1 cellular context compared by ENCODE assay signal in the genomic region with DNA sequence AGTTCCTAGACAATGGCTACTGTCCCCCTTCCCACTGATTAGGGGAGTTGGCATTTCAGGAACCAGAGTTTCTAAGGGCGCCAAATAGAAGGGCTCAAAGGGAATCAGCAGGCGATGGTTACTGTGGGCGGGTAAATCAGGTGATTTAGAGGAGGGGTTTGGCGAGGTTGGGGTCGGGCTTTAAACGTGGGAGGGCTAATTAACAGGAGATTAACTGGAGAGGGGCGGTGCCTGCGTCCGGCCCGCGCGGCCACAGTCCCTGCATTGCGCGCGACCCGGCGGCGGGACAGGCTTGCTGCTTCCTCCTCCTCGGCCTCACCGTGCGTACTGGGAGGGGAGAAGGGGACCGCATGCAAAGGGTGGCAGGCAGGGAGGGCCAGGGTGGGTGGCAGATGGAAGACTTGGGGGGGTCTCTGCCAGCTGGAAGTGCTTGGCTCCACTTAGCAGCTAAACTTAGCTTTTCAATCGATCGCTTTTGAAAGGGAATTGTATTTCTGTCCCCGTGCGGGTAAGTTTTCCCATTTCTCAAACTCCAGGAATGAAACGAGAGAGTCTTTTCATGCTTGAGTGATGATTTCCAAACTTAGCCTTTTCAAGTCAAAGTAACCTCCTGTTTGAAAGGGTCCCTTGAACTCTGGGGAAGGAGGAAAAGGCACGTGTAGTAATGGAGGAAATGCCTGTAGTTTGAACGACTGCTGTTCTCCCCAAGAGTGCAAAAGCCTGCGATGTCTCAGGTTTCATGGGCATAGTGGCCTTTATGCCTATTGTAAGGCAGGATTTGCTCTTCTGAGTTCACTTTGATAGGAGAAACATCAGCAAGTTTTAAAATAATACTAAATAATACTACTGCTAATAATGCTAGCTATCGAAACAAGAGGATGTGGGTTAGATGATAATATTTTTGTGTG.
TF ChIP-seq lines count a peak whose summit lies in the region.

A gene with protein sequence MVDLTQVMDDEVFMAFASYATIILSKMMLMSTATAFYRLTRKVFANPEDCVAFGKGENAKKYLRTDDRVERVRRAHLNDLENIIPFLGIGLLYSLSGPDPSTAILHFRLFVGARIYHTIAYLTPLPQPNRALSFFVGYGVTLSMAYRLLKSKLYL (plus strand): TSS at position 255 of the 908 bp plus-strand sequence. CDS start 6,608 bp downstream, outside the sequence.

TF ChIP-seq in HepG2, 621 proteins besides CTCF, POLR2A, EP300 and RAD21 (continued from another document and continues in another):
- TF ChIP-seq SSRP1 (CRISPR knock-in tag; IDR thresholded peaks at IDR 0.05) = 0 out of 2 replicates have a peak, but pooled peaks have one; percentile 24
- TF ChIP-seq ONECUT2 (CRISPR knock-in tag; IDR thresholded peaks at IDR 0.05) = peak; percentile 73
- TF ChIP-seq NFYC (CRISPR knock-in tag; IDR thresholded peaks at IDR 0.05) = no peak
- TF ChIP-seq SALL1 (CRISPR knock-in tag; IDR thresholded peaks at IDR 0.05) = peak; percentile 59; the same call in 1 of the 2 replicates
- TF ChIP-seq KDM2A (CRISPR knock-in tag; IDR thresholded peaks at IDR 0.05; ENCODE audit: borderline replicate concordance, low read depth) = peak; percentile 54
- TF ChIP-seq, protein P1, sequence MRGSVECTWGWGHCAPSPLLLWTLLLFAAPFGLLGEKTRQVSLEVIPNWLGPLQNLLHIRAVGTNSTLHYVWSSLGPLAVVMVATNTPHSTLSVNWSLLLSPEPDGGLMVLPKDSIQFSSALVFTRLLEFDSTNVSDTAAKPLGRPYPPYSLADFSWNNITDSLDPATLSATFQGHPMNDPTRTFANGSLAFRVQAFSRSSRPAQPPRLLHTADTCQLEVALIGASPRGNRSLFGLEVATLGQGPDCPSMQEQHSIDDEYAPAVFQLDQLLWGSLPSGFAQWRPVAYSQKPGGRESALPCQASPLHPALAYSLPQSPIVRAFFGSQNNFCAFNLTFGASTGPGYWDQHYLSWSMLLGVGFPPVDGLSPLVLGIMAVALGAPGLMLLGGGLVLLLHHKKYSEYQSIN (CRISPR knock-in tag; IDR thresholded peaks at IDR 0.05; ENCODE audit: borderline replicate concordance) = no peak
- TF ChIP-seq, protein P2, sequence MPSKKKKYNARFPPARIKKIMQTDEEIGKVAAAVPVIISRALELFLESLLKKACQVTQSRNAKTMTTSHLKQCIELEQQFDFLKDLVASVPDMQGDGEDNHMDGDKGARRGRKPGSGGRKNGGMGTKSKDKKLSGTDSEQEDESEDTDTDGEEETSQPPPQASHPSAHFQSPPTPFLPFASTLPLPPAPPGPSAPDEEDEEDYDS (CRISPR knock-in tag; IDR thresholded peaks at IDR 0.05) = peak; percentile 32; the same call in 1 of the 2 replicates
- TF ChIP-seq, protein P3, sequence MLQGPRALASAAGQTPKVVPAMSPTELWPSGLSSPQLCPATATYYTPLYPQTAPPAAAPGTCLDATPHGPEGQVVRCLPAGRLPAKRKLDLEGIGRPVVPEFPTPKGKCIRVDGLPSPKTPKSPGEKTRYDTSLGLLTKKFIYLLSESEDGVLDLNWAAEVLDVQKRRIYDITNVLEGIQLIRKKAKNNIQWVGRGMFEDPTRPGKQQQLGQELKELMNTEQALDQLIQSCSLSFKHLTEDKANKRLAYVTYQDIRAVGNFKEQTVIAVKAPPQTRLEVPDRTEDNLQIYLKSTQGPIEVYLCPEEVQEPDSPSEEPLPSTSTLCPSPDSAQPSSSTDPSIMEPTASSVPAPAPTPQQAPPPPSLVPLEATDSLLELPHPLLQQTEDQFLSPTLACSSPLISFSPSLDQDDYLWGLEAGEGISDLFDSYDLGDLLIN (CRISPR knock-in tag; IDR thresholded peaks at IDR 0.05; ENCODE audit: borderline replicate concordance) = no peak
- no peak for TF ChIP-seq ZNF549 (CRISPR knock-in tag; IDR thresholded peaks at IDR 0.05)
- no peak for TF ChIP-seq MEIS1 (CRISPR knock-in tag; IDR thresholded peaks at IDR 0.05; ENCODE audit: borderline replicate concordance)
- TF ChIP-seq PITX1 (CRISPR knock-in tag; IDR thresholded peaks at IDR 0.05) = peak; percentile 91
- no peak; the same call in 1 of the 2 replicates for TF ChIP-seq ZNF12 (CRISPR knock-in tag; IDR thresholded peaks at IDR 0.05)
- TF ChIP-seq ZNF605 (CRISPR knock-in tag; IDR thresholded peaks at IDR 0.05) = no peak
- TF ChIP-seq, protein P4, sequence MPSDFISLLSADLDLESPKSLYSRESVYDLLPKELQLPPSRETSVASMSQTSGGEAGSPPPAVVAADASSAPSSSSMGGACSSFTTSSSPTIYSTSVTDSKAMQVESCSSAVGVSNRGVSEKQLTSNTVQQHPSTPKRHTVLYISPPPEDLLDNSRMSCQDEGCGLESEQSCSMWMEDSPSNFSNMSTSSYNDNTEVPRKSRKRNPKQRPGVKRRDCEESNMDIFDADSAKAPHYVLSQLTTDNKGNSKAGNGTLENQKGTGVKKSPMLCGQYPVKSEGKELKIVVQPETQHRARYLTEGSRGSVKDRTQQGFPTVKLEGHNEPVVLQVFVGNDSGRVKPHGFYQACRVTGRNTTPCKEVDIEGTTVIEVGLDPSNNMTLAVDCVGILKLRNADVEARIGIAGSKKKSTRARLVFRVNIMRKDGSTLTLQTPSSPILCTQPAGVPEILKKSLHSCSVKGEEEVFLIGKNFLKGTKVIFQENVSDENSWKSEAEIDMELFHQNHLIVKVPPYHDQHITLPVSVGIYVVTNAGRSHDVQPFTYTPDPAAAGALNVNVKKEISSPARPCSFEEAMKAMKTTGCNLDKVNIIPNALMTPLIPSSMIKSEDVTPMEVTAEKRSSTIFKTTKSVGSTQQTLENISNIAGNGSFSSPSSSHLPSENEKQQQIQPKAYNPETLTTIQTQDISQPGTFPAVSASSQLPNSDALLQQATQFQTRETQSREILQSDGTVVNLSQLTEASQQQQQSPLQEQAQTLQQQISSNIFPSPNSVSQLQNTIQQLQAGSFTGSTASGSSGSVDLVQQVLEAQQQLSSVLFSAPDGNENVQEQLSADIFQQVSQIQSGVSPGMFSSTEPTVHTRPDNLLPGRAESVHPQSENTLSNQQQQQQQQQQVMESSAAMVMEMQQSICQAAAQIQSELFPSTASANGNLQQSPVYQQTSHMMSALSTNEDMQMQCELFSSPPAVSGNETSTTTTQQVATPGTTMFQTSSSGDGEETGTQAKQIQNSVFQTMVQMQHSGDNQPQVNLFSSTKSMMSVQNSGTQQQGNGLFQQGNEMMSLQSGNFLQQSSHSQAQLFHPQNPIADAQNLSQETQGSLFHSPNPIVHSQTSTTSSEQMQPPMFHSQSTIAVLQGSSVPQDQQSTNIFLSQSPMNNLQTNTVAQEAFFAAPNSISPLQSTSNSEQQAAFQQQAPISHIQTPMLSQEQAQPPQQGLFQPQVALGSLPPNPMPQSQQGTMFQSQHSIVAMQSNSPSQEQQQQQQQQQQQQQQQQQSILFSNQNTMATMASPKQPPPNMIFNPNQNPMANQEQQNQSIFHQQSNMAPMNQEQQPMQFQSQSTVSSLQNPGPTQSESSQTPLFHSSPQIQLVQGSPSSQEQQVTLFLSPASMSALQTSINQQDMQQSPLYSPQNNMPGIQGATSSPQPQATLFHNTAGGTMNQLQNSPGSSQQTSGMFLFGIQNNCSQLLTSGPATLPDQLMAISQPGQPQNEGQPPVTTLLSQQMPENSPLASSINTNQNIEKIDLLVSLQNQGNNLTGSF (CRISPR knock-in tag; IDR thresholded peaks at IDR 0.05) = no peak
- TF ChIP-seq, protein P5, sequence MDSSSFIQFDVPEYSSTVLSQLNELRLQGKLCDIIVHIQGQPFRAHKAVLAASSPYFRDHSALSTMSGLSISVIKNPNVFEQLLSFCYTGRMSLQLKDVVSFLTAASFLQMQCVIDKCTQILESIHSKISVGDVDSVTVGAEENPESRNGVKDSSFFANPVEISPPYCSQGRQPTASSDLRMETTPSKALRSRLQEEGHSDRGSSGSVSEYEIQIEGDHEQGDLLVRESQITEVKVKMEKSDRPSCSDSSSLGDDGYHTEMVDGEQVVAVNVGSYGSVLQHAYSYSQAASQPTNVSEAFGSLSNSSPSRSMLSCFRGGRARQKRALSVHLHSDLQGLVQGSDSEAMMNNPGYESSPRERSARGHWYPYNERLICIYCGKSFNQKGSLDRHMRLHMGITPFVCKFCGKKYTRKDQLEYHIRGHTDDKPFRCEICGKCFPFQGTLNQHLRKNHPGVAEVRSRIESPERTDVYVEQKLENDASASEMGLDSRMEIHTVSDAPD (CRISPR knock-in tag; IDR thresholded peaks at IDR 0.05) = peak; percentile 56; the same call in 1 of the 2 replicates
- TF ChIP-seq POLR2G (IDR thresholded peaks at IDR 0.05; ENCODE audit: low read depth, low read length) = peak; percentile 91
- TF ChIP-seq PCBP2 (optimal IDR thresholded peaks at IDR 0.05; ENCODE audit: low read depth, low read length, poor library complexity, severe bottlenecking) = no peak
- no peak for TF ChIP-seq TSC22D2 (CRISPR knock-in tag; IDR thresholded peaks at IDR 0.05; ENCODE audit: borderline replicate concordance)
- TF ChIP-seq SP1 (IDR thresholded peaks at IDR 0.05) = no peak
- TF ChIP-seq SP1 (CRISPR knock-in tag; IDR thresholded peaks at IDR 0.05) = peak; percentile 47
- no peak for TF ChIP-seq GTF2F1 (IDR thresholded peaks at IDR 0.05; ENCODE audit: low read length)
- peak; percentile 64; the same call in 1 of the 2 replicates for TF ChIP-seq SALL2 (CRISPR knock-in tag; IDR thresholded peaks at IDR 0.05)
- TF ChIP-seq, protein P6, sequence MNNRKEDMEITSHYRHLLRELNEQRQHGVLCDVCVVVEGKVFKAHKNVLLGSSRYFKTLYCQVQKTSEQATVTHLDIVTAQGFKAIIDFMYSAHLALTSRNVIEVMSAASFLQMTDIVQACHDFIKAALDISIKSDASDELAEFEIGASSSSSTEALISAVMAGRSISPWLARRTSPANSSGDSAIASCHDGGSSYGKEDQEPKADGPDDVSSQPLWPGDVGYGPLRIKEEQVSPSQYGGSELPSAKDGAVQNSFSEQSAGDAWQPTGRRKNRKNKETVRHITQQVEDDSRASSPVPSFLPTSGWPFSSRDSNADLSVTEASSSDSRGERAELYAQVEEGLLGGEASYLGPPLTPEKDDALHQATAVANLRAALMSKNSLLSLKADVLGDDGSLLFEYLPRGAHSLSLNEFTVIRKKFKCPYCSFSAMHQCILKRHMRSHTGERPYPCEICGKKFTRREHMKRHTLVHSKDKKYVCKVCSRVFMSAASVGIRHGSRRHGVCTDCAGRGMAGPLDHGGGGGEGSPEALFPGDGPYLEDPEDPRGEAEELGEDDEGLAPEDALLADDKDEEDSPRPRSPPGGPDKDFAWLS (CRISPR knock-in tag; IDR thresholded peaks at IDR 0.05; ENCODE audit: borderline replicate concordance) = no peak
- no peak for TF ChIP-seq WIZ (CRISPR knock-in tag; IDR thresholded peaks at IDR 0.05)
- peak; percentile 46; the same call in 1 of the 2 replicates for TF ChIP-seq KMT2B (CRISPR knock-in tag; IDR thresholded peaks at IDR 0.05)
- peak; percentile 11 for TF ChIP-seq XRCC5 (optimal IDR thresholded peaks at IDR 0.05; ENCODE audit: low read length)
- no peak for TF ChIP-seq ZSCAN22 (CRISPR knock-in tag; IDR thresholded peaks at IDR 0.05)
- peak; percentile 35; the same call in 1 of the 2 replicates for TF ChIP-seq ZNF768 (CRISPR knock-in tag; IDR thresholded peaks at IDR 0.05)
- peak; percentile 79 for TF ChIP-seq ASH2L (IDR thresholded peaks at IDR 0.05; ENCODE audit: insufficient read length, low read depth, low read length)
- TF ChIP-seq HNRNPH1 (optimal IDR thresholded peaks at IDR 0.05; ENCODE audit: low read depth, low read length) = peak; percentile 47
- 0 out of 2 replicates have a peak, but pooled peaks have one; percentile 24 for TF ChIP-seq ZSCAN29 (CRISPR knock-in tag; conservative IDR thresholded peaks at IDR 0.05)
- 0 out of 2 replicates have a peak, but pooled peaks have one; percentile 37 for TF ChIP-seq ZNF792 (CRISPR knock-in tag; IDR thresholded peaks at IDR 0.05)
- TF ChIP-seq ZMYM4 (CRISPR knock-in tag; IDR thresholded peaks at IDR 0.05) = peak; percentile 54; the same call in 1 of the 2 replicates
- TF ChIP-seq, protein P7, sequence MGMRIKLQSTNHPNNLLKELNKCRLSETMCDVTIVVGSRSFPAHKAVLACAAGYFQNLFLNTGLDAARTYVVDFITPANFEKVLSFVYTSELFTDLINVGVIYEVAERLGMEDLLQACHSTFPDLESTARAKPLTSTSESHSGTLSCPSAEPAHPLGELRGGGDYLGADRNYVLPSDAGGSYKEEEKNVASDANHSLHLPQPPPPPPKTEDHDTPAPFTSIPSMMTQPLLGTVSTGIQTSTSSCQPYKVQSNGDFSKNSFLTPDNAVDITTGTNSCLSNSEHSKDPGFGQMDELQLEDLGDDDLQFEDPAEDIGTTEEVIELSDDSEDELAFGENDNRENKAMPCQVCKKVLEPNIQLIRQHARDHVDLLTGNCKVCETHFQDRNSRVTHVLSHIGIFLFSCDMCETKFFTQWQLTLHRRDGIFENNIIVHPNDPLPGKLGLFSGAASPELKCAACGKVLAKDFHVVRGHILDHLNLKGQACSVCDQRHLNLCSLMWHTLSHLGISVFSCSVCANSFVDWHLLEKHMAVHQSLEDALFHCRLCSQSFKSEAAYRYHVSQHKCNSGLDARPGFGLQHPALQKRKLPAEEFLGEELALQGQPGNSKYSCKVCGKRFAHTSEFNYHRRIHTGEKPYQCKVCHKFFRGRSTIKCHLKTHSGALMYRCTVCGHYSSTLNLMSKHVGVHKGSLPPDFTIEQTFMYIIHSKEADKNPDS (CRISPR knock-in tag; IDR thresholded peaks at IDR 0.05) = no peak
- TF ChIP-seq GATA4 (IDR thresholded peaks at IDR 0.05; ENCODE audit: borderline replicate concordance, low read depth) = no peak; the same call in 1 of the 2 replicates
- peak; percentile 75 for TF ChIP-seq TBX2 (CRISPR knock-in tag; IDR thresholded peaks at IDR 0.05; ENCODE audit: borderline replicate concordance)
- TF ChIP-seq ZNF446 (CRISPR knock-in tag; IDR thresholded peaks at IDR 0.05) = no peak
- TF ChIP-seq NCOA5 (CRISPR knock-in tag; IDR thresholded peaks at IDR 0.05) = no peak
- no peak for TF ChIP-seq ZNF33B (CRISPR knock-in tag; IDR thresholded peaks at IDR 0.05)
- peak; percentile 78; the same call in 1 of the 2 replicates for TF ChIP-seq NFKB2 (CRISPR knock-in tag; IDR thresholded peaks at IDR 0.05; ENCODE audit: borderline replicate concordance)
- peak; percentile 66; the same call in 1 of the 2 replicates for TF ChIP-seq ZFY (CRISPR knock-in tag; IDR thresholded peaks at IDR 0.05)
